Comparison of ENCODE assay signal across 1 cellular context in genomic region chr3:67646586-67647234, GRCh38.
TF ChIP-seq lines count a peak whose summit lies in the region.

No MANE protein-coding gene starts in this region.

TF ChIP-seq in SK-N-SH treated with all-trans-retinoic acid at 6 μM for 48 hours, 23 proteins besides CTCF, POLR2A, EP300 and RAD21 (continued from another document):
- TF ChIP-seq CREB5 (CRISPR knock-in tag; IDR thresholded peaks at IDR 0.05; ENCODE audit: low read depth), result no peak
- TF ChIP-seq OSR1 (CRISPR knock-in tag; IDR thresholded peaks at IDR 0.05), result no peak
